Comparison of ENCODE assay signal across 24 cellular contexts in genomic region chr12:65362231-65362630, GRCh38.
DNase-seq lines count a peak whose midpoint lies in the region; ATAC-seq, FAIRE-seq and TF ChIP-seq lines count a peak whose summit lies in the region.
"Had no signal": no experiment of that assay in that cellular context is flagged by ENCODE, and none has a peak within 500 bp of the region (broad histone marks: within the 10 kb centered on the region; RNA-seq: fewer than 3 reads in every experiment).

No MANE protein-coding gene starts in this region.

- H4K20me1 ChIP-seq in mammary epithelial cell (ENCODE audit: insufficient read depth, low read length) (no peaks in the 10 kb centered on the region), astrocyte (ENCODE audit: insufficient read depth, low read length) (no peaks in the 10 kb centered on the region)

- H3K79me2 ChIP-seq in mammary epithelial cell (ENCODE audit: insufficient read depth, low read length) (no peaks in the 10 kb centered on the region), astrocyte (ENCODE audit: insufficient read depth, low read length) (no peaks in the 10 kb centered on the region)

- CTCF ChIA-PET in mammary epithelial cell (lab: Charles Lee; ENCODE audit: low non-redundant PET), result no interaction called here
- CTCF ChIA-PET in MCF 10A (lab: Yijun Ruan, JAX), result no interaction called here

- H3K27me3 Mint-ChIP-seq in MCF 10A (ENCODE audit: insufficient read depth, unreplicated experiment) (no peaks in the 10 kb centered on the region), astrocyte (ENCODE audit: low read depth, unreplicated experiment) (no peaks in the 10 kb centered on the region)

- TF ChIP-seq CTCF in mammary epithelial cell (conservative IDR thresholded peaks at IDR 0.05 in 1 of 2, IDR thresholded peaks at IDR 0.05 in 1 of 2; ENCODE audit: extremely low read depth in 1 of 2, insufficient read depth in 1 of 2, low read depth in 1 of 2, low read length in 2 of 2) (no peak), MCF 10A (IDR thresholded peaks at IDR 0.05; ENCODE audit: unreplicated experiment) (no peak), astrocyte (IDR thresholded peaks at IDR 0.05; ENCODE audit: insufficient read depth, low read depth, low read length) (no peak), fibroblast of pulmonary artery (IDR thresholded peaks at IDR 0.05; ENCODE audit: low read length, missing control alignments) (no peak), kidney (IDR thresholded peaks at IDR 0.05; ENCODE audit: borderline replicate concordance, extremely low read depth, insufficient read depth) (no peak)

- ATAC-seq in Right ventricle myocardium superior (ENCODE audit: poor library complexity), result no peak
- ATAC-seq: CD8-positive, alpha-beta T cell had no signal

- H3K4me3 ChIP-seq in mammary epithelial cell (replicated peaks in 1 of 3; ENCODE audit: insufficient read depth in 1 of 3, low read depth in 2 of 3, low read length in 3 of 3) (no peak overlapping the region), astrocyte (ENCODE audit: insufficient read depth, low read depth, low read length) (no peak overlapping the region), fibroblast of pulmonary artery (replicated peaks; ENCODE audit: low read depth, low read length) (no peak overlapping the region), kidney (ENCODE audit: low read length in 2 of 2) (no peak overlapping the region)
- H3K4me3 ChIP-seq: SJSA1 had no signal

- H3K36me3 ChIP-seq in mammary epithelial cell (ENCODE audit: insufficient read depth, low read length) (no peaks in the 10 kb centered on the region), astrocyte (ENCODE audit: insufficient read depth, low read length) (no peaks in the 10 kb centered on the region), kidney (ENCODE audit: control insufficient read depth in 1 of 2, insufficient read depth in 2 of 2, low read length in 2 of 2) (no peaks in the 10 kb centered on the region)

- H3K27ac Mint-ChIP-seq in MCF 10A (ENCODE audit: low read depth, unreplicated experiment) (no peak overlapping the region), astrocyte (ENCODE audit: unreplicated experiment) (no peak overlapping the region)
- H3K27ac Mint-ChIP-seq: CD8-positive, alpha-beta T cell; IgD-negative memory B cell had no signal

- H3K9me3 ChIP-seq in mammary epithelial cell (replicated peaks; ENCODE audit: insufficient read depth, low read length), result no peaks in the 10 kb centered on the region
- no peaks in the 10 kb centered on the region for H3K9me3 ChIP-seq in astrocyte (ENCODE audit: insufficient read depth, low read depth, low read length)
- H3K9me3 ChIP-seq in kidney (ENCODE audit: control insufficient read depth in 1 of 2, low read length in 2 of 2), result no peaks in the 10 kb centered on the region
- H3K9me3 ChIP-seq: SJSA1 had no signal

- H3K27me3 ChIP-seq in mammary epithelial cell (ENCODE audit: insufficient read depth, low read length) (no peaks in the 10 kb centered on the region), astrocyte (ENCODE audit: insufficient read depth, low read length) (no peaks in the 10 kb centered on the region)
- H3K27me3 ChIP-seq: SJSA1 had no signal

- peak; percentile 7 for DNase-seq in mammary epithelial cell
- DNase-seq in MCF 10A (ENCODE audit: unreplicated experiment), result no peak
- peak; percentile 16 for DNase-seq in astrocyte (ENCODE audit: low read depth)
- peak; percentile 4 for DNase-seq in fibroblast of pulmonary artery (ENCODE audit: low read depth)
- no peak for DNase-seq in HuH-7 (ENCODE audit: low spot score)
- DNase-seq in Right ventricle myocardium superior, result no peak
- DNase-seq in kidney, result no peak
- no peak for DNase-seq in SHP77 treated with DMSO at 0.1 percent for 48 hours (lab: John Stamatoyannopoulos, UW)
- DNase-seq: CD8-positive, alpha-beta T cell; DMS79; H7; Kasumi-1; MV-4-11; NCI-H1417 treated with DMSO at 0.1 percent for 48 hours; NCI-H2029; NCI-H2171; NCI-H446 treated with DMSO at 0.1 percent for 48 hours; NCI-H748 treated with DMSO at 0.1 percent for 48 hours; OCI-M1 had no signal

- H3K27ac ChIP-seq in mammary epithelial cell (ENCODE audit: insufficient read depth, low read depth, low read length) (no peak overlapping the region), astrocyte (ENCODE audit: low read depth, low read length) (no peak overlapping the region), kidney (ENCODE audit: low read depth in 2 of 2, low read length in 2 of 2) (no peak overlapping the region)
- H3K27ac ChIP-seq: 22Rv1, RWPE1, SJSA1 had no signal

- no peaks in the 10 kb centered on the region for H3K4me1 ChIP-seq in mammary epithelial cell (ENCODE audit: insufficient read depth, low read length)
- no peaks in the 10 kb centered on the region for H3K4me1 ChIP-seq in astrocyte (ENCODE audit: insufficient read depth, low read length)
- no peaks in the 10 kb centered on the region for H3K4me1 ChIP-seq in kidney (ENCODE audit: control insufficient read depth in 1 of 2, insufficient read depth in 1 of 2, low read depth in 1 of 2, low read length in 2 of 2)

- FAIRE-seq in astrocyte (lab: Jason Lieb, UNC) (no peak), kidney (lab: Jason Lieb, UNC) (no peak)
- FAIRE-seq: D721Med had no signal

- 100% methylated on average over 1 of the region's 1 CpG for whole genome bisulfite sequencing in mammary epithelial cell (ENCODE audit: low coverage, missing lambda C conversion rate)

- H3K36me3 Mint-ChIP-seq in MCF 10A (ENCODE audit: insufficient read depth, unreplicated experiment) (peaks cover 7% of the 10 kb centered on the region), astrocyte (ENCODE audit: low read depth, unreplicated experiment) (peaks cover 3% of the 10 kb centered on the region)
- H3K36me3 Mint-ChIP-seq: CD8-positive, alpha-beta T cell; IgD-negative memory B cell had no signal

- H2AFZ ChIP-seq in mammary epithelial cell (ENCODE audit: low read depth, low read length), result no peak overlapping the region
- no peak overlapping the region for H2AFZ ChIP-seq in astrocyte (ENCODE audit: low read depth, low read length)

- BruUV-seq in mammary epithelial cell (replicated peaks; lab: Mats Ljungman, UMichigan), result no TSS peak
- BruUV-seq in MCF 10A (replicated peaks; lab: Mats Ljungman, UMichigan), result no TSS peak

- intact Hi-C loops in mammary epithelial cell (cut with micrococcal nuclease) (no loop called here), MCF 10A (cut with micrococcal nuclease) (no loop called here), Right ventricle myocardium superior (cut with DNase I) (no loop called here), kidney (cut with DNase I) (no loop called here)

- no peak overlapping the region for H3K9ac ChIP-seq in mammary epithelial cell (ENCODE audit: insufficient read depth, low read length)
- no peak overlapping the region for H3K9ac ChIP-seq in astrocyte (ENCODE audit: low read length)
- no peak overlapping the region for H3K9ac ChIP-seq in kidney (ENCODE audit: low read length in 2 of 2)

- POLR2A ChIA-PET in MCF 10A (lab: Yijun Ruan, JAX), result no interaction called here

- dilution Hi-C loops in mammary epithelial cell (cut with HindIII; ENCODE audit: low sequenced_read_pairs), result no loop called here

- H3K9me3 Mint-ChIP-seq in MCF 10A (ENCODE audit: unreplicated experiment) (no peaks in the 10 kb centered on the region), astrocyte (ENCODE audit: unreplicated experiment) (no peaks in the 10 kb centered on the region)
- H3K9me3 Mint-ChIP-seq: CD8-positive, alpha-beta T cell; IgD-negative memory B cell had no signal

- peaks cover 7% of the 10 kb centered on the region for H3K4me1 Mint-ChIP-seq in MCF 10A (ENCODE audit: insufficient read depth, unreplicated experiment)
- H3K4me1 Mint-ChIP-seq in astrocyte (ENCODE audit: low read depth, unreplicated experiment), result peaks cover 13% of the 10 kb centered on the region
- H3K4me1 Mint-ChIP-seq: IgD-negative memory B cell had no signal

- H3K4me3 Mint-ChIP-seq in MCF 10A (ENCODE audit: unreplicated experiment) (no peak overlapping the region), astrocyte (ENCODE audit: unreplicated experiment) (no peak overlapping the region)
- H3K4me3 Mint-ChIP-seq: CD8-positive, alpha-beta T cell; IgD-negative memory B cell had no signal

- in situ Hi-C loops in mammary epithelial cell (cut with MboI; ENCODE audit: low sequenced_read_pairs in 2 of 2), result no loop called here

- H3K4me2 ChIP-seq in mammary epithelial cell (ENCODE audit: insufficient read depth, low read depth, low read length), result no peak overlapping the region
- H3K4me2 ChIP-seq in astrocyte (ENCODE audit: low read length), result no peak overlapping the region

Comparison
In these comparisons a context has a peak if more than half of its experiments do, and no peak if none do; other contexts are left out.
1. DNase-seq: peak in mammary epithelial cell (single experiment), astrocyte (single experiment) and fibroblast of pulmonary artery (single experiment); none in MCF 10A (single experiment), HuH-7 (single experiment), Right ventricle myocardium superior (single experiment), kidney (single experiment) and SHP77 treated with DMSO at 0.1 percent for 48 hours (single experiment).